Comparison of ENCODE assay signal across 1 cellular context in the genomic region with DNA sequence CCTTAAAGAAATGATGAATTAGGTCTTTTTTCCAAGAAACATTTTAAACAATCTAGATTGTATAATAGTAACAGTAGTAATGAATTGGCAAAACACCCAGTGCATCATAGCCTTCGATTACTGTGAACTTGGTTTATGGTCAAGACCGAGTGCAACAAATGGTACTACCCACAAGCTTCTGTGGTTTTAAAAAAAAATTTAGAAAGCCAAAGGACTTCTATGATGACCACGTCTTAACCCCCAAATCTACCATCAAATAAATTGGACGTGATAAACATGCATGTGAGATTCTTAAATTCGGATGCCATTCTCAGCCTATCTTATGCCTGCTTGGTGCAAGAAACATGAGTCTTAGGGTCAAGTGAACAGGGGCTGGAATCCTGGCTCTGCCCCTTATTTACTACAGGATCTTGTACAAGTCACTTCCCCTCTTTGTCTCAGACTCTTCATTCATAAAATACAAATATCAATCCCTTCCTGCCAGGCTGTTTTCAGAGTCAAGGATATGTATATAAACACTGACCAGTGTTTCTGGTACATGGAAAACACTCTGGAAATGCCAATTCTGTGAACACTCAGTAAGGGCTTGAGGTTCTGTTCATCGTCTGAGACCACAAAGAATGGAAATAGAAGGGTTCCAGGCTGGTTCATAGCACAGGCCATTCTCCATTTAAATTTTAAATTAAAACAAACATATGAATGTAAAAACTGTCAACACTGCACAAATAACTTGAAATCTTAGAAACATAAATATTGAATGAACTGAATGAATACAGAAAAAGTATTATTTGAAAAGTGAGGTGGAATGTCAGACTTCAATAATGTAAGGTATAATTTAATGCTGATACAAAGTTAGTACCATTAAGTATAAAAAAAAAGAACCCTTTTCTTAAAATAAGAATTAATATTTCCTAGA.
TF ChIP-seq lines count a peak whose summit lies in the region.

No MANE protein-coding gene starts in this region.

TF ChIP-seq in endothelial cell of umbilical vein, 7 proteins besides CTCF, POLR2A, EP300 and RAD21:
- TF ChIP-seq JUN (IDR thresholded peaks at IDR 0.05; ENCODE audit: borderline replicate concordance, insufficient read depth, insufficient read length, low read depth) (peak; percentile 30), POLR2AphosphoS5 (IDR thresholded peaks at IDR 0.05; ENCODE audit: insufficient read depth, low read depth, low read length) (peak; percentile 72), FOS (IDR thresholded peaks at IDR 0.05; ENCODE audit: borderline replicate concordance, insufficient read depth, low read length) (peak; percentile 50), EZH2 (IDR thresholded peaks at IDR 0.05; ENCODE audit: borderline replicate concordance, low read depth, low read length, severe bottlenecking) (no peak), GATA2 (IDR thresholded peaks at IDR 0.05; ENCODE audit: insufficient read depth, insufficient read length, low read depth, low read length) (peak; percentile 46), MYC (IDR thresholded peaks at IDR 0.05; ENCODE audit: low read depth, low read length) (no peak)
- TF ChIP-seq, protein P1, sequence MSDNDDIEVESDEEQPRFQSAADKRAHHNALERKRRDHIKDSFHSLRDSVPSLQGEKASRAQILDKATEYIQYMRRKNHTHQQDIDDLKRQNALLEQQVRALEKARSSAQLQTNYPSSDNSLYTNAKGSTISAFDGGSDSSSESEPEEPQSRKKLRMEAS (IDR thresholded peaks at IDR 0.05; ENCODE audit: insufficient read depth, insufficient read length): no peak
TF ChIP-seq in endothelial cell of umbilical vein: peak in this region for 4.
